Comparison of ENCODE assay signal across 8 cellular contexts in the genomic region with DNA sequence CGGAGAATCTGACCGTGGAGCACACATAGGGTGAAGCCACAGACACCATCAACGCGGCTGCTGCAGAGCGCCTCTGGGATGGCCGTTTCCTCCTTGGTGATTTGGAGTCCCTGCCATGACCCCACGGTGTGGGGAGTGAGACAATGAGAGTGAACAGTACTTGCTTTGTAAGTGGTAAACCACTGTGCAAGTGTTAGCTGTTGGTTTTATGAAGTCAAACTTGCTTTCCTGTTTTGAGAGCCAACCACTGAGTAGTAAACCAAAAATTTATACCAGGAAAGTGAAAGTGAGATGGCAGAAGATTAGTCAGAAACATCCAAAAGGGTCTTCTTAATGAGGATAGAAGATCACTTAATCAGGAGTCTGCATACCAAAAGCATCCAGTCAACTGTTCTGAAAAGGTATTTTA.
DNase-seq lines count a peak whose midpoint lies in the region; ATAC-seq, FAIRE-seq and TF ChIP-seq lines count a peak whose summit lies in the region.

No MANE protein-coding gene starts in this region.

- ATAC-seq in HG03108 (IDR thresholded peaks at IDR 0.05; ENCODE audit: unreplicated experiment) = peak; percentile 64
- ATAC-seq in activated T-helper 17 cell treated with anti-CD3 and anti-CD28 coated beads, Interleukin-2, amount 50 U/mL, for 72 hours (replicated peaks) = peak; percentile 74
- no peak for ATAC-seq in gastroesophageal sphincter

- H3K27ac ChIP-seq in osteoblast (ENCODE audit: low read depth, low read length) = peak overlapping the region; percentile 53
- H3K27ac ChIP-seq in gastroesophageal sphincter = no peak overlapping the region

- WGBS in gastroesophageal sphincter (ENCODE audit: low coverage in 1 of 2), 2 donors = 68 to 92% methylated on average over 7 of the region's 7 CpGs

- no peak for TF ChIP-seq EP300 in gastroesophageal sphincter (IDR thresholded peaks at IDR 0.05)

- intact Hi-C loops in posterior vena cava (cut with DNase I) = no loop called here

- no peaks in the 10 kb centered on the region for H3K36me3 ChIP-seq in osteoblast (ENCODE audit: insufficient read depth, low read length)
- no peaks in the 10 kb centered on the region for H3K36me3 ChIP-seq in gastroesophageal sphincter

- no peaks in the 10 kb centered on the region for H4K20me1 ChIP-seq in osteoblast (ENCODE audit: insufficient read depth, low read length)

- H2AFZ ChIP-seq in osteoblast (ENCODE audit: low read length) = peak overlapping the region; percentile 94

- peaks cover 26% of the 10 kb centered on the region for H3K4me1 Mint-ChIP-seq in activated T-helper 17 cell treated with anti-CD3 and anti-CD28 coated beads, Interleukin-2, amount 50 U/mL, for 72 hours

- peak; percentile 56 for FAIRE-seq in GM18507 (lab: Jason Lieb, UNC)

- no peaks in the 10 kb centered on the region for H3K36me3 Mint-ChIP-seq in activated T-helper 17 cell treated with anti-CD3 and anti-CD28 coated beads, Interleukin-2, amount 50 U/mL, for 72 hours (ENCODE audit: low read depth)

- H3K9me3 Mint-ChIP-seq in activated T-helper 17 cell treated with anti-CD3 and anti-CD28 coated beads, Interleukin-2, amount 50 U/mL, for 72 hours = no peaks in the 10 kb centered on the region

- TF ChIP-seq CTCF in osteoblast (IDR thresholded peaks at IDR 0.05; ENCODE audit: extremely low read depth, low read depth, low read length) (no peak), gastroesophageal sphincter (IDR thresholded peaks at IDR 0.05) (no peak)

- H3K27ac Mint-ChIP-seq in activated T-helper 17 cell treated with anti-CD3 and anti-CD28 coated beads, Interleukin-2, amount 50 U/mL, for 72 hours = peak overlapping the region; percentile 28

- DNase-seq in GM18507 (ENCODE audit: extremely low spot score, insufficient read length, low read depth) (peak; percentile 20), osteoblast (ENCODE audit: insufficient read length, low spot score, missing footprints) (no peak), posterior vena cava (ENCODE audit: low spot score) (no peak), AML-193 (lab: John Stamatoyannopoulos, UW) (no peak), T1000 (lab: John Stamatoyannopoulos, UW) (no peak)

- H3K4me3 ChIP-seq in osteoblast (ENCODE audit: insufficient read depth, low read length) (peak overlapping the region; percentile 68), gastroesophageal sphincter (no peak overlapping the region)

- H3K27me3 ChIP-seq in osteoblast (ENCODE audit: insufficient read depth, low read length) = no peaks in the 10 kb centered on the region
- H3K27me3 ChIP-seq in gastroesophageal sphincter = no peaks in the 10 kb centered on the region

- H3K9me3 ChIP-seq in osteoblast (ENCODE audit: low read depth, low read length) (no peaks in the 10 kb centered on the region), gastroesophageal sphincter (no peaks in the 10 kb centered on the region)

- no peaks in the 10 kb centered on the region for H3K27me3 Mint-ChIP-seq in activated T-helper 17 cell treated with anti-CD3 and anti-CD28 coated beads, Interleukin-2, amount 50 U/mL, for 72 hours

- H3K79me2 ChIP-seq in osteoblast (ENCODE audit: insufficient read depth, low read length) = no peaks in the 10 kb centered on the region

- no peak for TF ChIP-seq POLR2A in gastroesophageal sphincter (IDR thresholded peaks at IDR 0.05)

- peak overlapping the region; percentile 86 for H3K4me2 ChIP-seq in osteoblast (ENCODE audit: insufficient read depth, low read length)

- peak overlapping the region; percentile 38 for H3K4me3 Mint-ChIP-seq in activated T-helper 17 cell treated with anti-CD3 and anti-CD28 coated beads, Interleukin-2, amount 50 U/mL, for 72 hours

- peaks cover 31% of the 10 kb centered on the region for H3K4me1 ChIP-seq in osteoblast (ENCODE audit: insufficient read depth, low read length)
- peaks cover 0 to 23% (median 6%) of the 10 kb centered on the region in 3 donors for H3K4me1 ChIP-seq in gastroesophageal sphincter
